ENCODE assay signal across 23 cellular contexts in genomic region chr2:68279691-68280090, GRCh38. TPM values are rescaled to one million over a fixed set of nuclear protein-coding genes. Genes with fewer than 3 reads are reported as not detected.
DNase-seq lines count a peak whose midpoint lies in the region; ATAC-seq and TF ChIP-seq lines count a peak whose summit lies in the region.
"Had no signal": no experiment of that assay in that cellular context is flagged by ENCODE, and none has a peak within 500 bp of the region (broad histone marks: within the 10 kb centered on the region; RNA-seq: fewer than 3 reads in every experiment).

No MANE protein-coding gene starts in this region.

- H3K27me3 Mint-ChIP-seq in type B pancreatic cell = no peaks in the 10 kb centered on the region
- peaks cover 17% of the 10 kb centered on the region for H3K27me3 Mint-ChIP-seq in CD8-positive, alpha-beta T cell (ENCODE audit: low read depth)

- no peaks in the 10 kb centered on the region for H3K36me3 Mint-ChIP-seq in type B pancreatic cell
- H3K36me3 Mint-ChIP-seq in CD8-positive, alpha-beta T cell = no peaks in the 10 kb centered on the region
- H3K36me3 Mint-ChIP-seq: activated naive CD8-positive, alpha-beta T cell treated with anti-CD3 and anti-CD28 coated beads for 36 hours; immature natural killer cell had no signal

- intact Hi-C loops in CD8-positive, alpha-beta T cell (cut with DNase I, micrococcal nuclease) = loop anchor here in 1 of 2 experiments (10.0 kb wide), 1 partner anchor 165 kb away; no protein-coding TSS in a partner anchor

- H3K4me3 ChIP-seq in CD8-positive, alpha-beta T cell (ENCODE audit: low read depth, low read length) = no peak overlapping the region
- H3K4me3 ChIP-seq: hepatocyte, left ventricle myocardium inferior, sigmoid colon, SJSA1 had no signal

- H3K4me3 Mint-ChIP-seq in type B pancreatic cell = no peak overlapping the region
- no peak overlapping the region for H3K4me3 Mint-ChIP-seq in CD8-positive, alpha-beta T cell
- H3K4me3 Mint-ChIP-seq: activated CD4-positive, alpha-beta T cell treated with anti-CD3 and anti-CD28 coated beads, Interleukin-2, amount 10 ng/mL, durations not matched to agents 7 days and 5 days; activated naive CD8-positive, alpha-beta T cell treated with anti-CD3 and anti-CD28 coated beads for 36 hours; immature natural killer cell; T-helper 17 cell had no signal

- no peaks in the 10 kb centered on the region for H3K36me3 ChIP-seq in CD8-positive, alpha-beta T cell (ENCODE audit: insufficient read depth, low read length)
- H3K36me3 ChIP-seq: left ventricle myocardium inferior, sigmoid colon, SJSA1 had no signal

- ATAC-seq in GM21381 (IDR thresholded peaks at IDR 0.05; ENCODE audit: unreplicated experiment) = no peak
- no peak for ATAC-seq in CD8-positive, alpha-beta T cell
- ATAC-seq: T-helper 17 cell had no signal

- POLR2A ChIA-PET in CD8-positive, alpha-beta T cell (lab: Charles Lee) = no interaction called here

- H3K9me3 Mint-ChIP-seq in type B pancreatic cell = no peaks in the 10 kb centered on the region
- no peaks in the 10 kb centered on the region for H3K9me3 Mint-ChIP-seq in CD8-positive, alpha-beta T cell
- H3K9me3 Mint-ChIP-seq: activated CD4-positive, alpha-beta T cell treated with anti-CD3 and anti-CD28 coated beads, Interleukin-2, amount 10 ng/mL, durations not matched to agents 7 days and 5 days; activated naive CD8-positive, alpha-beta T cell treated with anti-CD3 and anti-CD28 coated beads for 36 hours; immature natural killer cell had no signal

- no peaks in the 10 kb centered on the region for H3K4me1 ChIP-seq in CD8-positive, alpha-beta T cell (ENCODE audit: insufficient read depth, low read length)
- H3K4me1 ChIP-seq: parathyroid adenoma, sigmoid colon, SJSA1 had no signal

- H3K27me3 ChIP-seq in CD8-positive, alpha-beta T cell (ENCODE audit: insufficient read depth, low read length) = peaks cover 5% of the 10 kb centered on the region
- H3K27me3 ChIP-seq: sigmoid colon had no signal

- peak overlapping the region; percentile 22 for H3K27ac Mint-ChIP-seq in type B pancreatic cell
- no peak overlapping the region for H3K27ac Mint-ChIP-seq in CD8-positive, alpha-beta T cell
- H3K27ac Mint-ChIP-seq: activated CD4-positive, alpha-beta T cell treated with anti-CD3 and anti-CD28 coated beads, Interleukin-2, amount 10 ng/mL, durations not matched to agents 7 days and 5 days; activated naive CD8-positive, alpha-beta T cell treated with anti-CD3 and anti-CD28 coated beads for 36 hours; immature natural killer cell; T-helper 17 cell had no signal

- CTCF ChIA-PET in CD8-positive, alpha-beta T cell (lab: Charles Lee) = interaction anchor here (0.7 to 9.0 kb wide), 4 partner anchors 32 to 157 kb away, joined by 3 to 176 read pairs (median 3); no protein-coding TSS in a partner anchor

- peak; percentile 50 for DNase-seq in NCI-H510A treated with DMSO at 0.1 percent for 48 hours (lab: John Stamatoyannopoulos, UW)
- DNase-seq in NCI-H510A (lab: John Stamatoyannopoulos, UW) = no peak
- peak; percentile 5 to 44 for DNase-seq in NCI-H2081 (lab: John Stamatoyannopoulos, UW)
- DNase-seq in type B pancreatic cell (ENCODE audit: extremely low spot score, unreplicated experiment) = no peak
- no peak for DNase-seq in NCI-H446 treated with DMSO at 0.1 percent for 48 hours (lab: John Stamatoyannopoulos, UW)
- DNase-seq in CD8-positive, alpha-beta T cell = no peak
- DNase-seq: activated CD4-positive, alpha-beta T cell treated with anti-CD3 and anti-CD28 coated beads, Interleukin-2, amount 10 ng/mL, durations not matched to agents 7 days and 5 days; activated naive CD8-positive, alpha-beta T cell treated with anti-CD3 and anti-CD28 coated beads for 36 hours; COR-L47; effector CD8-positive, alpha-beta T cell; erythroblast; foreskin melanocyte; immature natural killer cell; left ventricle myocardium inferior; NCI-H187; sigmoid colon; T-helper 17 cell had no signal

- TF ChIP-seq CTCF in VCaP (conservative IDR thresholded peaks at IDR 0.05) (no peak), type B pancreatic cell (conservative IDR thresholded peaks at IDR 0.05) (no peak)
- TF ChIP-seq CTCF in CD8-positive, alpha-beta T cell (IDR thresholded peaks at IDR 0.05) = no peak

- no peaks in the 10 kb centered on the region for H3K9me3 ChIP-seq in CD8-positive, alpha-beta T cell (ENCODE audit: low read length)
- H3K9me3 ChIP-seq: left ventricle myocardium inferior, sigmoid colon, SJSA1 had no signal

- peak overlapping the region; percentile 76 for H3K27ac ChIP-seq in VCaP
- H3K27ac ChIP-seq in CD8-positive, alpha-beta T cell (ENCODE audit: low read depth, low read length) = no peak overlapping the region
- H3K27ac ChIP-seq: hepatocyte, HL-60, left ventricle myocardium inferior, parathyroid adenoma, sigmoid colon, SJSA1 had no signal

- peaks cover 14% of the 10 kb centered on the region for H3K4me1 Mint-ChIP-seq in type B pancreatic cell (ENCODE audit: unreplicated experiment)
- no peaks in the 10 kb centered on the region for H3K4me1 Mint-ChIP-seq in CD8-positive, alpha-beta T cell (ENCODE audit: low read depth)
- H3K4me1 Mint-ChIP-seq: activated CD4-positive, alpha-beta T cell treated with anti-CD3 and anti-CD28 coated beads, Interleukin-2, amount 10 ng/mL, durations not matched to agents 7 days and 5 days; activated naive CD8-positive, alpha-beta T cell treated with anti-CD3 and anti-CD28 coated beads for 36 hours had no signal

RNA-seq across cellular contexts. Expression of gene PPP3R1, which starts 27.4 kb away (rescaled TPM):
- 46.3 and 46.5 TPM in 2 replicates for total RNA-seq in type B pancreatic cell (ENCODE audit: low replicate concordance)
- total RNA-seq in CD8-positive, alpha-beta T cell = 10 to 100 TPM; 68.4 to 77.0 TPM

RNA-seq across cellular contexts. Expression of gene CNRIP1, which starts 40.1 kb away (rescaled TPM):
- total RNA-seq in type B pancreatic cell (ENCODE audit: low replicate concordance) = 0.36 and 15.0 TPM in 2 replicates
- not detected for total RNA-seq in CD8-positive, alpha-beta T cell
- total RNA-seq: activated CD4-positive, alpha-beta T cell treated with anti-CD3 and anti-CD28 coated beads, Interleukin-2, amount 10 ng/mL, durations not matched to agents 7 days and 5 days; activated naive CD8-positive, alpha-beta T cell treated with anti-CD3 and anti-CD28 coated beads for 36 hours had no signal

Comparison
In these comparisons a context has a peak if more than half of its experiments do, and no peak if none do; other contexts are left out.
1. DNase-seq: peak in NCI-H510A treated with DMSO at 0.1 percent for 48 hours (single experiment) and NCI-H2081 (2 of 2); none in NCI-H510A (single experiment), type B pancreatic cell (single experiment), NCI-H446 treated with DMSO at 0.1 percent for 48 hours (single experiment) and CD8-positive, alpha-beta T cell (0 of 7).